Comparison of ENCODE assay signal across 15 cellular contexts in genomic region chr4:64360664-64361398, GRCh38. TPM values are rescaled to one million over a fixed set of nuclear protein-coding genes. Genes with fewer than 3 reads are reported as not detected.
"Had no signal": no experiment of that assay in that cellular context is flagged by ENCODE, and none has a peak within 500 bp of the region (broad histone marks: within the 10 kb centered on the region; RNA-seq: fewer than 3 reads in every experiment).

No MANE protein-coding gene starts in this region.

- DNase-seq: activated CD4-positive, alpha-beta T cell treated with anti-CD3 and anti-CD28 coated beads, Interleukin-2, amount 10 ng/mL, durations not matched to agents 24 days and 14 days; activated CD8-positive, alpha-beta T cell treated with anti-CD3 and anti-CD28 coated beads, Interleukin-2, amount 10 ng/mL, durations not matched to agents 7 days and 5 days; activated naive CD4-positive, alpha-beta T cell treated with anti-CD3 and anti-CD28 coated beads for 36 hours; activated T-cell treated with anti-CD3 and anti-CD28 coated beads, Interleukin-2, amount 50 U/mL, for 24 hours; cerebellar nuclear complex; effector CD8-positive, alpha-beta T cell; SW 1271; testis had no signal

- H3K4me3 Mint-ChIP-seq: activated CD4-positive, alpha-beta T cell treated with anti-CD3 and anti-CD28 coated beads, Interleukin-2, amount 10 ng/mL, durations not matched to agents 24 days and 14 days; activated CD8-positive, alpha-beta T cell treated with anti-CD3 and anti-CD28 coated beads, Interleukin-2, amount 10 ng/mL, durations not matched to agents 7 days and 5 days; activated naive CD4-positive, alpha-beta T cell treated with anti-CD3 and anti-CD28 coated beads for 36 hours; activated T-cell treated with anti-CD3 and anti-CD28 coated beads, Interleukin-2, amount 50 U/mL, for 24 hours; brain; mesothelial cell of epicardium; natural killer cell treated with Interleukin-12 subunit alpha and Interleukin-12 subunit beta and Interleukin-15 and Interleukin-18, amount 100 ng/mL, for 72 hours had no signal

- H3K36me3 Mint-ChIP-seq: brain, mesothelial cell of epicardium had no signal

- H3K27me3 Mint-ChIP-seq: activated CD4-positive, alpha-beta T cell treated with anti-CD3 and anti-CD28 coated beads, Interleukin-2, amount 10 ng/mL, durations not matched to agents 24 days and 14 days; activated T-cell treated with anti-CD3 and anti-CD28 coated beads, Interleukin-2, amount 50 U/mL, for 24 hours; brain; natural killer cell treated with Interleukin-12 subunit alpha and Interleukin-12 subunit beta and Interleukin-15 and Interleukin-18, amount 100 ng/mL, for 72 hours had no signal

- ATAC-seq: activated CD8-positive, alpha-beta T cell treated with anti-CD3 and anti-CD28 coated beads, Interleukin-2, amount 10 ng/mL, durations not matched to agents 7 days and 5 days; natural killer cell treated with Interleukin-12 subunit alpha and Interleukin-12 subunit beta and Interleukin-15 and Interleukin-18, amount 100 ng/mL, for 72 hours had no signal

- H3K27ac Mint-ChIP-seq: activated CD4-positive, alpha-beta T cell treated with anti-CD3 and anti-CD28 coated beads, Interleukin-2, amount 10 ng/mL, durations not matched to agents 24 days and 14 days; activated CD8-positive, alpha-beta T cell treated with anti-CD3 and anti-CD28 coated beads, Interleukin-2, amount 10 ng/mL, durations not matched to agents 7 days and 5 days; activated naive CD4-positive, alpha-beta T cell treated with anti-CD3 and anti-CD28 coated beads for 36 hours; activated T-cell treated with anti-CD3 and anti-CD28 coated beads, Interleukin-2, amount 50 U/mL, for 24 hours; activated T-helper 2 cell treated with anti-CD3 and anti-CD28 coated beads, Interferon-gamma antibody, Interleukin-2, Interleukin-4, amounts not matched to agents 10 μg/mL and 5 μg/mL and 100 μg/mL, durations not matched to agents 14 hours and 24 hours and 36 hours; brain; mesothelial cell of epicardium; natural killer cell treated with Interleukin-12 subunit alpha and Interleukin-12 subunit beta and Interleukin-15 and Interleukin-18, amount 100 ng/mL, for 72 hours had no signal

- H3K4me1 Mint-ChIP-seq: activated CD4-positive, alpha-beta T cell treated with anti-CD3 and anti-CD28 coated beads, Interleukin-2, amount 10 ng/mL, durations not matched to agents 24 days and 14 days; brain; mesothelial cell of epicardium had no signal

RNA-seq across cellular contexts. Expression of gene TECRL, which starts 48.4 kb away (rescaled TPM):
- total RNA-seq: activated CD4-positive, alpha-beta T cell treated with anti-CD3 and anti-CD28 coated beads, Interleukin-2, amount 10 ng/mL, durations not matched to agents 24 days and 14 days; activated CD8-positive, alpha-beta T cell treated with anti-CD3 and anti-CD28 coated beads, Interleukin-2, amount 10 ng/mL, durations not matched to agents 7 days and 5 days; activated naive CD4-positive, alpha-beta T cell treated with anti-CD3 and anti-CD28 coated beads for 36 hours; activated T-helper 2 cell treated with anti-CD3 and anti-CD28 coated beads, Interferon-gamma antibody, Interleukin-2, Interleukin-4, amounts not matched to agents 10 μg/mL and 5 μg/mL and 100 μg/mL, durations not matched to agents 14 hours and 24 hours and 36 hours; endothelial cell of umbilical vein; natural killer cell treated with Interleukin-12 subunit alpha and Interleukin-12 subunit beta and Interleukin-15 and Interleukin-18, amount 100 ng/mL, for 72 hours; SK-MEL-5; T-helper 2 cell treated with Interferon-gamma antibody and Interleukin-4, amounts not matched to agents 100 ng/mL and 5 ng/mL, for 36 hours had no signal
